16 cellular contexts compared by ENCODE assay signal in genomic region chr1:184708084-184708676, GRCh38.
"Had no signal": no experiment of that assay in that cellular context is flagged by ENCODE, and none has a peak within 500 bp of the region (broad histone marks: within the 10 kb centered on the region; RNA-seq: fewer than 3 reads in every experiment).

No MANE protein-coding gene starts in this region.

- H3K4me3 ChIP-seq: adrenal gland, coronary artery, esophagus muscularis mucosa, hepatocyte, mucosa of descending colon, pancreas, thyroid gland had no signal

- ATAC-seq: left lobe of liver; mucosa of descending colon; naive thymus-derived CD4-positive, alpha-beta T cell; pancreas had no signal

- H3K27ac ChIP-seq: adrenal gland, coronary artery, esophagus muscularis mucosa, hepatocyte, pancreas, thyroid gland had no signal

- H3K4me1 ChIP-seq: adrenal gland, pancreas, thyroid gland had no signal

- FAIRE-seq: keratinocyte, pancreas had no signal

- H3K9me3 ChIP-seq: adrenal gland, esophagus muscularis mucosa, mucosa of descending colon, pancreas, thyroid gland had no signal

- H3K4me2 ChIP-seq: hepatocyte had no signal

- DNase-seq: activated CD4-positive, CD25-positive, alpha-beta regulatory T cell treated with anti-CD3 and anti-CD28 coated beads, Interleukin-2, amount 50 U/mL, for 72 hours; activated naive CD4-positive, alpha-beta T cell treated with anti-CD3 and anti-CD28 coated beads, Interleukin-2, amount 50 U/mL, for 16 hours; adrenal gland; effector CD4-positive, alpha-beta T cell; mucosa of descending colon; naive thymus-derived CD4-positive, alpha-beta T cell; pancreas; stimulated activated CD4-positive, alpha-beta T cell treated with anti-CD3 and anti-CD28 coated beads, Interleukin-12 subunit alpha, Interleukin-12 subunit beta, amount 100 ng/mL, for 4 hours; stimulated activated CD4-positive, alpha-beta T cell treated with anti-CD3 and anti-CD28 coated beads, Interleukin-2, amount 100 ng/mL, for 24 hours; T-helper 9 cell; thyroid gland had no signal
